ENCODE assay signal across 8 cellular contexts in the genomic region with DNA sequence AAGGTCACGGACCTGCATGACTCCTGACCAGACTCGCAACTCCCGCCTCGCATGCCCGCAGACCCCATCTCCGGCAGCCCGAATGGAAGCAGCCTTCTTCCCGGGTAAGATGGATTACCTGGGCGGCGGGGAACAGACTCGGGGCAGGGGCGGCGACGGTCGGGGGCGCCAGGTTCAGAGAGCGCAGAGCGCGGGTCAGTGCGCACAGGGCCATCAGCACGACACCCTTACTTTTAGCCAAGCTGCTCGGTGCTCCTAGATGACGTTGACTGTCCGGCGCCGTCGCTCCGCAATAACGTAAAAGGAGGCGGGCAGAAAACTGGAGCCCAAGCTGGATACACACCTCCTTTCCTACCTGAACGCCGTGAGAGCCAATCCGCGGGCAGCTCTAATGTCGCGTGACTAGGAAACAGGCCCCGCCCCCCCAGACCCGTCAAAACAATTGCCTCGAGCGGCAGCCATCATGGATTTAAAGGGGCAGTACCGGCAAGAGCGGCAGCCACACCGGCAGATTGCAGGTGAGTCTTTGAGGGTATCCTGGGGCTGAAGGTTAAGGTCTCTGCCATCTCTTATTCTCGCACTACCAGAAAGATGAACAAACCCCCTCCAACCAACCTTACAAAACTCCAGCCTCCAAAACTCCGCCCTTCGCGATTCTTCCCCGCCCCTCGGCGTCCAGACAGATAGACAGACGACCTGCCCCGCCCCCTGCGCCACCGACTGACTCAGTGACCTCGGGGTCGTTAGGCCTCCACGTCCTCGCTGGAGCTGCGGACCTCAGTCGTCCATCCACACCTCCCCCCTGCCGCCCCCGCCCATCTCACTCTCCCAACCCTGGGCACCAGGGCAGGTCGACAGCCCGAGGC. TPM values are rescaled to one million over a fixed set of nuclear protein-coding genes. Genes with fewer than 3 reads are reported as not detected.
DNase-seq lines count a peak whose midpoint lies in the region; ATAC-seq and TF ChIP-seq lines count a peak whose summit lies in the region.

A gene (plus strand): TSS at position 464 of the 866 bp plus-strand sequence. CDS start 1,705 bp downstream, outside the sequence.
A gene (minus strand): TSS at position 267 of the 866 bp plus-strand sequence. CDS start 53 bp downstream, at position 214.

- H3K36me3 ChIP-seq in rectal smooth muscle tissue (ENCODE audit: control insufficient read depth, insufficient read depth, low read length) (peaks cover 20% of the 10 kb centered on the region), aorta (ENCODE audit: control insufficient read depth in 1 of 2, insufficient read depth in 2 of 2, low read length in 1 of 2) (peaks cover 0 to 3% of the 10 kb centered on the region in 2 donors)

- peak within 1 kb of the TSS; percentile 97 for H3K4me3 Mint-ChIP-seq in T-helper 2 cell treated with Interferon-gamma antibody and Interleukin-4, amounts not matched to agents 5 μg/mL and 100 μg/mL, for 36 hours

- in situ Hi-C loops in astrocyte of the cerebellum (cut with HindIII; ENCODE audit: low sequenced_read_pairs), result no loop called here

- no peaks in the 10 kb centered on the region for H3K9me3 ChIP-seq in aorta (ENCODE audit: control insufficient read depth, low read length)

- H3K27me3 Mint-ChIP-seq in T-helper 2 cell treated with Interferon-gamma antibody and Interleukin-4, amounts not matched to agents 5 μg/mL and 100 μg/mL, for 36 hours (ENCODE audit: low read depth), result no peaks in the 10 kb centered on the region

- H3K9ac ChIP-seq in rectal smooth muscle tissue (ENCODE audit: low read length), result peak within 1 kb of the TSS; percentile 63

- peak within 1 kb of the TSS; percentile 83 for H3K4me3 ChIP-seq in astrocyte of the cerebellum (ENCODE audit: low read depth, low read length)
- peak within 1 kb of the TSS; percentile 92 for H3K4me3 ChIP-seq in rectal smooth muscle tissue (ENCODE audit: low read length)
- H3K4me3 ChIP-seq in aorta (ENCODE audit: low read length in 2 of 2), result peak within 1 kb of the TSS; percentile 71 to 79

- H3K27me3 ChIP-seq in rectal smooth muscle tissue (ENCODE audit: control insufficient read depth, insufficient read depth, low read length), result no peaks in the 10 kb centered on the region
- H3K27me3 ChIP-seq in aorta (ENCODE audit: control insufficient read depth in 1 of 2, insufficient read depth in 2 of 2, low read length in 1 of 2), result no peaks in the 10 kb centered on the region

- peaks cover 24% of the 10 kb centered on the region for H3K4me1 Mint-ChIP-seq in T-helper 2 cell treated with Interferon-gamma antibody and Interleukin-4, amounts not matched to agents 5 μg/mL and 100 μg/mL, for 36 hours (ENCODE audit: low read depth)

- WGBS in aorta, 2 donors, result 1% methylated on average over 64 of the region's 64 CpGs

- peak; percentile 98 for DNase-seq in NCI-H1930 (lab: John Stamatoyannopoulos, UW)
- peak; percentile 98 for DNase-seq in T-helper 2 cell treated with Interferon-gamma antibody and Interleukin-4, amounts not matched to agents 5 μg/mL and 100 μg/mL, for 36 hours (ENCODE audit: low spot score)
- DNase-seq in astrocyte of the cerebellum (ENCODE audit: low read depth), result peak; percentile 98
- DNase-seq in hepatic stellate cell (ENCODE audit: low spot score), result peak; percentile 100
- DNase-seq in aorta, result peak; percentile 99

- H3K4me1 ChIP-seq in rectal smooth muscle tissue (ENCODE audit: control insufficient read depth, insufficient read depth, low read length) (peaks cover 10% of the 10 kb centered on the region), aorta (ENCODE audit: control insufficient read depth in 1 of 2, insufficient read depth in 2 of 2, low read length in 2 of 2) (no peaks in the 10 kb centered on the region)

- intact Hi-C loops in aorta (cut with DNase I), result no loop called here

- no peaks in the 10 kb centered on the region for H3K9me3 Mint-ChIP-seq in T-helper 2 cell treated with Interferon-gamma antibody and Interleukin-4, amounts not matched to agents 5 μg/mL and 100 μg/mL, for 36 hours

- ATAC-seq in GM18502 (IDR thresholded peaks at IDR 0.05; ENCODE audit: poor library complexity, unreplicated experiment) (peak; percentile 89), HG02970 (IDR thresholded peaks at IDR 0.05; ENCODE audit: low FRiP score, unreplicated experiment) (peak; percentile 91), aorta (ENCODE audit: low FRiP score) (peak; percentile 98)

- peak within 1 kb of the TSS; percentile 91 for H3K27ac ChIP-seq in rectal smooth muscle tissue (ENCODE audit: low read depth, low read length)
- peak within 1 kb of the TSS in 1 of 2 donors; percentile 28 for H3K27ac ChIP-seq in aorta (ENCODE audit: low read depth in 1 of 2, low read length in 2 of 2)

- H3K36me3 Mint-ChIP-seq in T-helper 2 cell treated with Interferon-gamma antibody and Interleukin-4, amounts not matched to agents 5 μg/mL and 100 μg/mL, for 36 hours (ENCODE audit: low read depth), result peaks cover 15% of the 10 kb centered on the region

- TF ChIP-seq CTCF in astrocyte of the cerebellum (IDR thresholded peaks at IDR 0.05; ENCODE audit: low read depth, low read length, missing control alignments), result no peak

- H3K27ac Mint-ChIP-seq in T-helper 2 cell treated with Interferon-gamma antibody and Interleukin-4, amounts not matched to agents 5 μg/mL and 100 μg/mL, for 36 hours, result peak within 1 kb of the TSS; percentile 98

RNA-seq across cellular contexts. Expression of the first gene that starts in this region (rescaled TPM):
- 10 to 100 TPM; 20.1 to 35.0 TPM for total RNA-seq in aorta
- 10 to 100 TPM; 34.6 to 54.9 TPM for polyA plus RNA-seq in aorta

RNA-seq across cellular contexts. Expression of the second gene that starts in this region (rescaled TPM):
- 10 to 100 TPM; 30.4 to 33.6 TPM for total RNA-seq in aorta
- 10 to 100 TPM; 29.3 to 55.2 TPM for polyA plus RNA-seq in aorta
